Comparison of ENCODE assay signal across 11 cellular contexts in genomic region chr1:35885961-35886558, GRCh38.
DNase-seq lines count a peak whose midpoint lies in the region; TF ChIP-seq lines count a peak whose summit lies in the region.
"Had no signal": no experiment of that assay in that cellular context is flagged by ENCODE, and none has a peak within 500 bp of the region (broad histone marks: within the 10 kb centered on the region; RNA-seq: fewer than 3 reads in every experiment).

No MANE protein-coding gene starts in this region.

- H3K36me3 ChIP-seq in DOHH2 (ENCODE audit: control insufficient read depth, low read length) (peaks cover 18% of the 10 kb centered on the region), neutrophil (peaks cover 14% of the 10 kb centered on the region)

- H3K79me2 ChIP-seq in DOHH2 (ENCODE audit: control insufficient read depth, low read length) = peaks cover 54% of the 10 kb centered on the region

- peaks cover 13% of the 10 kb centered on the region for H3F3A ChIP-seq in DOHH2 (ENCODE audit: control insufficient read depth, insufficient read depth)

- H3K4me3 ChIP-seq in DOHH2 (ENCODE audit: low read length) (peak overlapping the region; percentile 24), neutrophil (ENCODE audit: low read depth in 1 of 2, low read length in 1 of 2) (no peak overlapping the region)
- H3K4me3 ChIP-seq: mucosa of descending colon had no signal

- H3K27ac ChIP-seq in DOHH2 (ENCODE audit: low read depth, low read length) (peak overlapping the region; percentile 46), neutrophil (peak overlapping the region; percentile 73)

- peaks cover 53% of the 10 kb centered on the region for H3K4me1 ChIP-seq in DOHH2 (ENCODE audit: control insufficient read depth, low read length)
- peaks cover 41 to 43% of the 10 kb centered on the region in 2 experiments for H3K4me1 ChIP-seq in neutrophil (ENCODE audit: control insufficient read depth in 1 of 2, insufficient read depth in 1 of 2, low read depth in 1 of 2, low read length in 1 of 2)

- DNase-seq in NCI-H2227 (lab: John Stamatoyannopoulos, UW; ENCODE audit: unreplicated experiment) (peak; percentile 71), ecto neural progenitor cell (ENCODE audit: low spot score) (peak; percentile 89), HuH-7 (ENCODE audit: low spot score) (no peak), NK-92 (lab: John Stamatoyannopoulos, UW; ENCODE audit: unreplicated experiment) (no peak)
- no peak for DNase-seq in activated effector memory CD4-positive, alpha-beta T cell treated with anti-CD3 and anti-CD28 coated beads, Interleukin-2, amount 50 U/mL, for 16 hours
- no peak for DNase-seq in stimulated activated CD4-positive, alpha-beta T cell treated with anti-CD3 and anti-CD28 coated beads, Interleukin-1b, Interleukin-23, amount 100 ng/mL, for 48 hours
- DNase-seq: activated naive CD4-positive, alpha-beta T cell treated with anti-CD3 and anti-CD28 coated beads, Interleukin-2, amount 10 ng/mL, durations not matched to agents 7 days and 5 days; mucosa of descending colon; NCI-H2081 treated with DMSO at 0.1 percent for 48 hours had no signal

- TF ChIP-seq CTCF in DOHH2 (IDR thresholded peaks at IDR 0.05; ENCODE audit: low read depth, low read length, poor library complexity, severe bottlenecking) = no peak
- TF ChIP-seq CTCF in neutrophil (IDR thresholded peaks at IDR 0.05) = no peak

- H3K9me2 ChIP-seq in DOHH2 (replicated peaks; ENCODE audit: control insufficient read depth, low read length) = no peaks in the 10 kb centered on the region

- no peaks in the 10 kb centered on the region for H3K9me3 ChIP-seq in DOHH2 (ENCODE audit: control insufficient read depth, insufficient read depth, low read length)
- no peaks in the 10 kb centered on the region for H3K9me3 ChIP-seq in neutrophil
- H3K9me3 ChIP-seq: mucosa of descending colon had no signal

- H3K4me2 ChIP-seq in DOHH2 (ENCODE audit: low read length) = peak overlapping the region; percentile 63

- H3K27me3 ChIP-seq in DOHH2 (ENCODE audit: control insufficient read depth, low read length) = 0 out of 2 replicates have a peak, but pooled peaks cover 3% of the 10 kb centered on the region
- no peaks in the 10 kb centered on the region for H3K27me3 ChIP-seq in neutrophil

- peaks cover 5% of the 10 kb centered on the region; the same call in 1 of the 2 replicates for H4K20me1 ChIP-seq in DOHH2 (ENCODE audit: control insufficient read depth, insufficient read depth, low read depth, low read length)

Comparison
In these comparisons a context has a peak if more than half of its experiments do, and no peak if none do; other contexts are left out.
1. DNase-seq: peak in NCI-H2227 (single experiment) and ecto neural progenitor cell (single experiment); none in HuH-7 (single experiment), NK-92 (single experiment), activated effector memory CD4-positive, alpha-beta T cell treated with anti-CD3 and anti-CD28 coated beads, Interleukin-2, amount 50 U/mL, for 16 hours (single experiment) and stimulated activated CD4-positive, alpha-beta T cell treated with anti-CD3 and anti-CD28 coated beads, Interleukin-1b, Interleukin-23, amount 100 ng/mL, for 48 hours (single experiment).